In genomic region chrY:18788757-18789406, GRCh38 we compare ENCODE assay signal across 12 cellular contexts. TPM values are rescaled to one million over a fixed set of nuclear protein-coding genes. Genes with fewer than 3 reads are reported as not detected.
"Had no signal": no experiment of that assay in that cellular context is flagged by ENCODE, and none has a peak within 500 bp of the region (broad histone marks: within the 10 kb centered on the region; RNA-seq: fewer than 3 reads in every experiment).

No MANE protein-coding gene starts in this region.

RNA-seq across cellular contexts. Expression of gene HSFY2, which starts 15.3 kb away (rescaled TPM):
- total RNA-seq: OCI-LY7, PC-3, PC-9, Peyer's patch, Right ventricle myocardium inferior, Right ventricle myocardium superior, RPMI7951, SJCRH30, SJSA1, SK-MEL-5, T-cell had no signal
- polyA plus RNA-seq: SK-N-SH had no signal
